Comparison of ENCODE assay signal across 31 cellular contexts in genomic region chr6:10307476-10307875, GRCh38.
"Had no signal": no experiment of that assay in that cellular context is flagged by ENCODE, and none has a peak within 500 bp of the region (broad histone marks: within the 10 kb centered on the region; RNA-seq: fewer than 3 reads in every experiment).

No MANE protein-coding gene starts in this region.

- H3K9me3 Mint-ChIP-seq: activated CD4-positive, alpha-beta memory T cell treated with anti-CD3 and anti-CD28 coated beads for 36 hours; activated CD4-positive, alpha-beta T cell treated with anti-CD3 and anti-CD28 coated beads, Interleukin-2, amount 10 ng/mL, durations not matched to agents 24 days and 14 days; activated naive CD8-positive, alpha-beta T cell treated with anti-CD3 and anti-CD28 coated beads for 36 hours; activated T-helper 1 cell treated with anti-CD3 and anti-CD28 coated beads, Interleukin-12 subunit alpha, Interleukin-12 subunit beta, Interleukin-2, Interleukin-4 antibody, amounts not matched to agents 30 ng/mL and 10 ng/mL and 1 ng/mL, durations not matched to agents 14 hours and 24 hours and 36 hours; nephron; stimulated activated effector memory CD8-positive, alpha-beta T cell treated with anti-CD3 and anti-CD28 coated beads, Interleukin-12 subunit alpha, Interleukin-12 subunit beta, amount 100 ng/mL, for 72 hours had no signal

- H3K27me3 Mint-ChIP-seq: activated CD4-positive, alpha-beta memory T cell treated with anti-CD3 and anti-CD28 coated beads for 36 hours; activated CD4-positive, alpha-beta T cell treated with anti-CD3 and anti-CD28 coated beads, Interleukin-2, amount 10 ng/mL, durations not matched to agents 24 days and 14 days; progenitor cell of endocrine pancreas had no signal

- H3K4me1 ChIP-seq: adrenal gland, body of pancreas, colonic mucosa, gastroesophageal sphincter, left ventricle myocardium inferior, right lobe of liver, thyroid gland, upper lobe of right lung had no signal

- H3K36me3 Mint-ChIP-seq: activated CD4-positive, alpha-beta memory T cell treated with anti-CD3 and anti-CD28 coated beads for 36 hours; activated naive CD8-positive, alpha-beta T cell treated with anti-CD3 and anti-CD28 coated beads for 36 hours; stimulated activated effector memory CD8-positive, alpha-beta T cell treated with anti-CD3 and anti-CD28 coated beads, Interleukin-12 subunit alpha, Interleukin-12 subunit beta, amount 100 ng/mL, for 72 hours had no signal

- H3K4me1 Mint-ChIP-seq: activated CD4-positive, alpha-beta T cell treated with anti-CD3 and anti-CD28 coated beads, Interleukin-2, amount 10 ng/mL, durations not matched to agents 24 days and 14 days; activated naive CD8-positive, alpha-beta T cell treated with anti-CD3 and anti-CD28 coated beads for 36 hours; nephron; stimulated activated effector memory CD8-positive, alpha-beta T cell treated with anti-CD3 and anti-CD28 coated beads, Interleukin-12 subunit alpha, Interleukin-12 subunit beta, amount 100 ng/mL, for 72 hours; T-helper 17 cell had no signal

- ATAC-seq: body of pancreas; gastroesophageal sphincter; right lobe of liver; stimulated activated effector memory CD8-positive, alpha-beta T cell treated with anti-CD3 and anti-CD28 coated beads, Interleukin-12 subunit alpha, Interleukin-12 subunit beta, amount 100 ng/mL, for 72 hours; T-helper 17 cell; upper lobe of right lung had no signal

- H3K27me3 ChIP-seq: adrenal gland, body of pancreas, colonic mucosa, gastroesophageal sphincter, ovary, right lobe of liver, thyroid gland had no signal

- H3K9me3 ChIP-seq: adrenal gland, body of pancreas, colonic mucosa, gastroesophageal sphincter, left ventricle myocardium inferior, ovary, right lobe of liver, thyroid gland, upper lobe of right lung had no signal

- H3K27ac Mint-ChIP-seq: activated CD4-positive, alpha-beta memory T cell treated with anti-CD3 and anti-CD28 coated beads for 36 hours; activated CD4-positive, alpha-beta T cell treated with anti-CD3 and anti-CD28 coated beads, Interleukin-2, amount 10 ng/mL, durations not matched to agents 24 days and 14 days; activated naive CD4-positive, alpha-beta T cell treated with anti-CD3 and anti-CD28 coated beads for 36 hours; activated naive CD8-positive, alpha-beta T cell treated with anti-CD3 and anti-CD28 coated beads for 36 hours; activated T-helper 1 cell treated with anti-CD3 and anti-CD28 coated beads, Interleukin-12 subunit alpha, Interleukin-12 subunit beta, Interleukin-2, Interleukin-4 antibody, amounts not matched to agents 30 ng/mL and 10 ng/mL and 1 ng/mL, durations not matched to agents 14 hours and 24 hours and 36 hours; nephron; progenitor cell of endocrine pancreas; stimulated activated effector memory CD8-positive, alpha-beta T cell treated with anti-CD3 and anti-CD28 coated beads, Interleukin-12 subunit alpha, Interleukin-12 subunit beta, amount 100 ng/mL, for 72 hours; stimulated activated naive CD8-positive, alpha-beta T cell treated with anti-CD3 and anti-CD28 coated beads, Interleukin-15, Interleukin-2, amounts not matched to agents 100 ng/mL and 50 ng/mL, for 24 hours; T-helper 17 cell had no signal

- H3K4me3 ChIP-seq: adrenal gland, body of pancreas, colonic mucosa, gastroesophageal sphincter, left ventricle myocardium inferior, ovary, right lobe of liver, thyroid gland, upper lobe of right lung had no signal

- H3K27ac ChIP-seq: adrenal gland, body of pancreas, colonic mucosa, gastroesophageal sphincter, left ventricle myocardium inferior, ovary, right lobe of liver, thyroid gland, upper lobe of right lung, WERI-Rb-1 had no signal

- H3K4me3 Mint-ChIP-seq: activated CD4-positive, alpha-beta memory T cell treated with anti-CD3 and anti-CD28 coated beads for 36 hours; activated CD4-positive, alpha-beta T cell treated with anti-CD3 and anti-CD28 coated beads, Interleukin-2, amount 10 ng/mL, durations not matched to agents 24 days and 14 days; activated naive CD4-positive, alpha-beta T cell treated with anti-CD3 and anti-CD28 coated beads for 36 hours; activated naive CD8-positive, alpha-beta T cell treated with anti-CD3 and anti-CD28 coated beads for 36 hours; activated T-helper 1 cell treated with anti-CD3 and anti-CD28 coated beads, Interleukin-12 subunit alpha, Interleukin-12 subunit beta, Interleukin-2, Interleukin-4 antibody, amounts not matched to agents 30 ng/mL and 10 ng/mL and 1 ng/mL, durations not matched to agents 14 hours and 24 hours and 36 hours; nephron; stimulated activated effector memory CD8-positive, alpha-beta T cell treated with anti-CD3 and anti-CD28 coated beads, Interleukin-12 subunit alpha, Interleukin-12 subunit beta, amount 100 ng/mL, for 72 hours; stimulated activated naive CD8-positive, alpha-beta T cell treated with anti-CD3 and anti-CD28 coated beads, Interleukin-15, Interleukin-2, amounts not matched to agents 100 ng/mL and 50 ng/mL, for 24 hours; T-helper 17 cell had no signal

- H3K36me3 ChIP-seq: adrenal gland, colonic mucosa, gastroesophageal sphincter, left ventricle myocardium inferior, ovary, right lobe of liver, thyroid gland, upper lobe of right lung, WERI-Rb-1 had no signal

- DNase-seq: activated CD4-positive, alpha-beta memory T cell treated with anti-CD3 and anti-CD28 coated beads for 36 hours; activated CD4-positive, alpha-beta T cell treated with anti-CD3 and anti-CD28 coated beads, Interleukin-2, amount 10 ng/mL, durations not matched to agents 24 days and 14 days; activated CD4-positive, CD25-positive, alpha-beta regulatory T cell treated with anti-CD3 and anti-CD28 coated beads, Interleukin-2, amount 50 U/mL, for 72 hours; activated CD8-positive, alpha-beta memory T cell treated with anti-CD3 and anti-CD28 coated beads, Interleukin-2, amount 50 U/mL, for 4 hours; activated effector memory CD4-positive, alpha-beta T cell treated with anti-CD3 and anti-CD28 coated beads, Interleukin-2, amount 50 U/mL, for 16 hours; activated naive CD4-positive, alpha-beta T cell treated with anti-CD3 and anti-CD28 coated beads for 36 hours; activated naive CD8-positive, alpha-beta T cell treated with anti-CD3 and anti-CD28 coated beads for 36 hours; activated T-cell treated with anti-CD3 and anti-CD28 coated beads, Interleukin-2, amount 50 U/mL, for 1 hour; adrenal gland; aorta; body of pancreas; cerebellar nuclear complex; colonic mucosa; effector memory CD4-positive, alpha-beta T cell; hippocampal formation; left ventricle myocardium inferior; ovary; right lobe of liver; stimulated activated CD4-positive, alpha-beta T cell treated with anti-CD3 and anti-CD28 coated beads, Interleukin-12 subunit alpha, Interleukin-12 subunit beta, amount 100 ng/mL, for 4 hours; stimulated activated CD4-positive, alpha-beta T cell treated with anti-CD3 and anti-CD28 coated beads, Interleukin-4, amount 100 ng/mL, for 1 hour; T-helper 17 cell; T1000; thyroid gland; upper lobe of right lung; WERI-Rb-1 had no signal
